21 cellular contexts compared by ENCODE assay signal in genomic region chr1:67978988-67979516, GRCh38.
DNase-seq lines count a peak whose midpoint lies in the region; ATAC-seq, FAIRE-seq and TF ChIP-seq lines count a peak whose summit lies in the region.
"Had no signal": no experiment of that assay in that cellular context is flagged by ENCODE, and none has a peak within 500 bp of the region (broad histone marks: within the 10 kb centered on the region; RNA-seq: fewer than 3 reads in every experiment).

No MANE protein-coding gene starts in this region.

- no peak overlapping the region for H3K4me3 Mint-ChIP-seq in MCF 10A (ENCODE audit: unreplicated experiment)
- H3K4me3 Mint-ChIP-seq in CD8-positive, alpha-beta T cell, result no peak overlapping the region
- H3K4me3 Mint-ChIP-seq: activated CD8-positive, alpha-beta memory T cell treated with anti-CD3 and anti-CD28 coated beads, Interleukin-2, amount 10 ng/mL, durations not matched to agents 7 days and 5 days; activated naive CD8-positive, alpha-beta T cell treated with anti-CD3 and anti-CD28 coated beads, Interleukin-2, amount 10 ng/mL, durations not matched to agents 7 days and 5 days; memory B cell; type B pancreatic cell; WTC11 had no signal

- H3K4me1 ChIP-seq in breast epithelium (no peaks in the 10 kb centered on the region), fibroblast of lung (ENCODE audit: control insufficient read depth, extremely low read depth, insufficient read depth, low read length) (no peaks in the 10 kb centered on the region)
- H3K4me1 ChIP-seq in CD8-positive, alpha-beta T cell (ENCODE audit: insufficient read depth, low read length), result no peaks in the 10 kb centered on the region
- H3K4me1 ChIP-seq: SJCRH30 had no signal

- no peak overlapping the region for H3K4me2 ChIP-seq in fibroblast of lung (ENCODE audit: extremely low read depth, insufficient read depth, low read length)

- DNase-seq in MCF 10A (ENCODE audit: unreplicated experiment) (peak; percentile 27), breast epithelium (ENCODE audit: low spot score in 2 of 2) (no peak), SW480 (ENCODE audit: low spot score) (peak; percentile 96), fibroblast of lung (ENCODE audit: low read depth in 2 of 2) (peak; percentile 18 to 100), urothelium cell line (ENCODE audit: low spot score) (peak; percentile 63), NCI-H524 (lab: John Stamatoyannopoulos, UW) (no peak), KG1 (lab: John Stamatoyannopoulos, UW) (no peak)
- no peak for DNase-seq in CD8-positive, alpha-beta T cell
- DNase-seq: 8988T; activated CD8-positive, alpha-beta memory T cell treated with anti-CD3 and anti-CD28 coated beads, Interleukin-2, amount 10 ng/mL, durations not matched to agents 7 days and 5 days; activated naive CD8-positive, alpha-beta T cell treated with anti-CD3 and anti-CD28 coated beads, Interleukin-2, amount 10 ng/mL, durations not matched to agents 7 days and 5 days; effector memory CD4-positive, alpha-beta T cell; hippocampal formation; NCI-H187 treated with DMSO at 0.1 percent for 48 hours; ovary; SJCRH30 had no signal

- H3K36me3 Mint-ChIP-seq in MCF 10A (ENCODE audit: insufficient read depth, unreplicated experiment), result no peaks in the 10 kb centered on the region
- no peaks in the 10 kb centered on the region for H3K36me3 Mint-ChIP-seq in CD8-positive, alpha-beta T cell
- H3K36me3 Mint-ChIP-seq: activated CD8-positive, alpha-beta memory T cell treated with anti-CD3 and anti-CD28 coated beads, Interleukin-2, amount 10 ng/mL, durations not matched to agents 7 days and 5 days; activated naive CD8-positive, alpha-beta T cell treated with anti-CD3 and anti-CD28 coated beads, Interleukin-2, amount 10 ng/mL, durations not matched to agents 7 days and 5 days; memory B cell; type B pancreatic cell; WTC11 had no signal

- no peaks in the 10 kb centered on the region for H3K9me3 ChIP-seq in breast epithelium
- no peaks in the 10 kb centered on the region for H3K9me3 ChIP-seq in fibroblast of lung (ENCODE audit: control insufficient read depth, insufficient read depth, low read depth, low read length)
- no peaks in the 10 kb centered on the region for H3K9me3 ChIP-seq in CD8-positive, alpha-beta T cell (ENCODE audit: low read length)
- H3K9me3 ChIP-seq: ovary, SJCRH30 had no signal

- FAIRE-seq in urothelium cell line (lab: Jason Lieb, UNC), result no peak
- FAIRE-seq: D721Med, GM19239 had no signal

- no peaks in the 10 kb centered on the region for H3K9me3 Mint-ChIP-seq in MCF 10A (ENCODE audit: unreplicated experiment)
- peaks cover 2% of the 10 kb centered on the region for H3K9me3 Mint-ChIP-seq in CD8-positive, alpha-beta T cell
- H3K9me3 Mint-ChIP-seq: activated naive CD8-positive, alpha-beta T cell treated with anti-CD3 and anti-CD28 coated beads, Interleukin-2, amount 10 ng/mL, durations not matched to agents 7 days and 5 days; type B pancreatic cell; WTC11 had no signal

- no peak for TF ChIP-seq CTCF in MCF 10A (IDR thresholded peaks at IDR 0.05; ENCODE audit: unreplicated experiment)
- TF ChIP-seq CTCF in breast epithelium (IDR thresholded peaks at IDR 0.05), result no peak
- TF ChIP-seq CTCF in fibroblast of lung (conservative IDR thresholded peaks at IDR 0.05 in 1 of 2, IDR thresholded peaks at IDR 0.05 in 1 of 2; ENCODE audit: low read depth in 1 of 2, low read length in 2 of 2), result no peak
- TF ChIP-seq CTCF in CD8-positive, alpha-beta T cell (IDR thresholded peaks at IDR 0.05), result no peak

- ATAC-seq in CD8-positive, alpha-beta T cell, result no peak
- ATAC-seq: activated CD8-positive, alpha-beta memory T cell treated with anti-CD3 and anti-CD28 coated beads, Interleukin-2, amount 10 ng/mL, durations not matched to agents 7 days and 5 days; WTC11 had no signal

- intact Hi-C loops in MCF 10A (cut with micrococcal nuclease) (no loop called here), breast epithelium (cut with DNase I; ENCODE audit: low total_unique reads) (no loop called here)
- intact Hi-C loops in CD8-positive, alpha-beta T cell (cut with DNase I, micrococcal nuclease), result no loop called here

- no peak overlapping the region for H2AFZ ChIP-seq in fibroblast of lung (ENCODE audit: low read length)

- H4K20me1 ChIP-seq in fibroblast of lung (ENCODE audit: control insufficient read depth, extremely low read depth, insufficient read depth, low read length), result no peaks in the 10 kb centered on the region

- BruUV-seq in MCF 10A (replicated peaks; lab: Mats Ljungman, UMichigan), result no TSS peak

- no peaks in the 10 kb centered on the region for H3K79me2 ChIP-seq in fibroblast of lung (ENCODE audit: control insufficient read depth, insufficient read depth, low read length)

- H3K27me3 ChIP-seq in breast epithelium, result no peaks in the 10 kb centered on the region
- no peaks in the 10 kb centered on the region for H3K27me3 ChIP-seq in fibroblast of lung (ENCODE audit: control insufficient read depth, insufficient read depth, low read length)
- H3K27me3 ChIP-seq in CD8-positive, alpha-beta T cell (ENCODE audit: insufficient read depth, low read length), result no peaks in the 10 kb centered on the region
- H3K27me3 ChIP-seq: ovary, SJCRH30 had no signal

- H3K27me3 Mint-ChIP-seq in MCF 10A (ENCODE audit: insufficient read depth, unreplicated experiment), result no peaks in the 10 kb centered on the region
- peaks cover 3% of the 10 kb centered on the region for H3K27me3 Mint-ChIP-seq in CD8-positive, alpha-beta T cell (ENCODE audit: low read depth)
- H3K27me3 Mint-ChIP-seq: activated CD8-positive, alpha-beta memory T cell treated with anti-CD3 and anti-CD28 coated beads, Interleukin-2, amount 10 ng/mL, durations not matched to agents 7 days and 5 days; activated naive CD8-positive, alpha-beta T cell treated with anti-CD3 and anti-CD28 coated beads, Interleukin-2, amount 10 ng/mL, durations not matched to agents 7 days and 5 days; memory B cell; type B pancreatic cell had no signal

- no peaks in the 10 kb centered on the region for H3K36me3 ChIP-seq in breast epithelium
- no peaks in the 10 kb centered on the region for H3K36me3 ChIP-seq in fibroblast of lung (ENCODE audit: control insufficient read depth, insufficient read depth, low read length)
- no peaks in the 10 kb centered on the region for H3K36me3 ChIP-seq in CD8-positive, alpha-beta T cell (ENCODE audit: insufficient read depth, low read length)
- H3K36me3 ChIP-seq: ovary, SJCRH30 had no signal

- H3K9ac ChIP-seq in fibroblast of lung (ENCODE audit: insufficient read depth, low read length), result no peak overlapping the region

- H3K4me3 ChIP-seq in breast epithelium (no peak overlapping the region), fibroblast of lung (replicated peaks in 1 of 4; ENCODE audit: control extremely low read depth in 1 of 4, insufficient read depth in 1 of 4, low read depth in 3 of 4, low read length in 4 of 4) (no peak overlapping the region)
- no peak overlapping the region for H3K4me3 ChIP-seq in CD8-positive, alpha-beta T cell (ENCODE audit: low read depth, low read length)
- H3K4me3 ChIP-seq: ovary, SJCRH30 had no signal

- H3K27ac ChIP-seq in breast epithelium (no peak overlapping the region), fibroblast of lung (ENCODE audit: insufficient read depth, low read length) (no peak overlapping the region)
- H3K27ac ChIP-seq in CD8-positive, alpha-beta T cell (ENCODE audit: low read depth, low read length), result no peak overlapping the region
- H3K27ac ChIP-seq: ovary, SJCRH30 had no signal

- TF ChIP-seq POLR2A in breast epithelium (IDR thresholded peaks at IDR 0.05), result no peak

- peaks cover 14% of the 10 kb centered on the region for H3K4me1 Mint-ChIP-seq in MCF 10A (ENCODE audit: insufficient read depth, unreplicated experiment)
- H3K4me1 Mint-ChIP-seq in CD8-positive, alpha-beta T cell (ENCODE audit: low read depth), result no peaks in the 10 kb centered on the region
- H3K4me1 Mint-ChIP-seq: activated CD8-positive, alpha-beta memory T cell treated with anti-CD3 and anti-CD28 coated beads, Interleukin-2, amount 10 ng/mL, durations not matched to agents 7 days and 5 days; activated naive CD8-positive, alpha-beta T cell treated with anti-CD3 and anti-CD28 coated beads, Interleukin-2, amount 10 ng/mL, durations not matched to agents 7 days and 5 days; memory B cell had no signal

- CTCF ChIA-PET in MCF 10A (lab: Yijun Ruan, JAX), result interaction anchor here (0.7 to 1.0 kb wide), 2 partner anchors 14 to 1070 kb away, joined by 3 to 5 read pairs; no protein-coding TSS in a partner anchor
- CTCF ChIA-PET in CD8-positive, alpha-beta T cell (lab: Charles Lee), result no interaction called here

- POLR2A ChIA-PET in MCF 10A (lab: Yijun Ruan, JAX), result no interaction called here
- POLR2A ChIA-PET in CD8-positive, alpha-beta T cell (lab: Charles Lee), result no interaction called here

- H3K27ac Mint-ChIP-seq in MCF 10A (ENCODE audit: low read depth, unreplicated experiment), result no peak overlapping the region
- H3K27ac Mint-ChIP-seq in CD8-positive, alpha-beta T cell, result no peak overlapping the region
- H3K27ac Mint-ChIP-seq: activated CD8-positive, alpha-beta memory T cell treated with anti-CD3 and anti-CD28 coated beads, Interleukin-2, amount 10 ng/mL, durations not matched to agents 7 days and 5 days; activated naive CD8-positive, alpha-beta T cell treated with anti-CD3 and anti-CD28 coated beads, Interleukin-2, amount 10 ng/mL, durations not matched to agents 7 days and 5 days; memory B cell; type B pancreatic cell; WTC11 had no signal

Comparison
In these comparisons a context has a peak if more than half of its experiments do, and no peak if none do; other contexts are left out.
1. DNase-seq: peak in MCF 10A (single experiment), SW480 (single experiment), fibroblast of lung (2 of 2) and urothelium cell line (single experiment); none in breast epithelium (0 of 2), CD8-positive, alpha-beta T cell (0 of 7), NCI-H524 (0 of 2) and KG1 (single experiment).